In genomic region chr2:191638802-191639172, GRCh38 we compare ENCODE assay signal across 11 cellular contexts. TPM values are rescaled to one million over a fixed set of nuclear protein-coding genes. Genes with fewer than 3 reads are reported as not detected.
DNase-seq lines count a peak whose midpoint lies in the region; ATAC-seq and TF ChIP-seq lines count a peak whose summit lies in the region.
"Had no signal": no experiment of that assay in that cellular context is flagged by ENCODE, and none has a peak within 500 bp of the region (broad histone marks: within the 10 kb centered on the region; RNA-seq: fewer than 3 reads in every experiment).

No MANE protein-coding gene starts in this region.

- DNase-seq in stimulated activated naive CD8-positive, alpha-beta T cell treated with anti-CD3 and anti-CD28 coated beads, Interleukin-15, amount 100 ng/mL, for 72 hours = no peak
- DNase-seq in stimulated activated naive CD8-positive, alpha-beta T cell treated with anti-CD3 and anti-CD28 coated beads, Interleukin-15, Interleukin-2, amounts not matched to agents 100 U/mL and 50 U/mL, for 24 hours = no peak
- DNase-seq in esophagus squamous epithelium (lab: John Stamatoyannopoulos, UW) = no peak
- DNase-seq in DMS 273 (lab: John Stamatoyannopoulos, UW; ENCODE audit: unreplicated experiment) = no peak
- no peak for DNase-seq in NCI-H2196 treated with DMSO at 0.1 percent for 48 hours (lab: John Stamatoyannopoulos, UW; ENCODE audit: unreplicated experiment)
- no peak for DNase-seq in COLO668 (lab: John Stamatoyannopoulos, UW; ENCODE audit: unreplicated experiment)
- no peak for DNase-seq in NCI-H226
- DNase-seq: SW 1271 had no signal

- H3K36me3 ChIP-seq in Loucy (ENCODE audit: insufficient read depth, low read length) (no peaks in the 10 kb centered on the region), esophagus squamous epithelium (no peaks in the 10 kb centered on the region)
- H3K36me3 ChIP-seq: BLaER1, breast epithelium had no signal

- H3K27me3 Mint-ChIP-seq in stimulated activated naive CD8-positive, alpha-beta T cell treated with anti-CD3 and anti-CD28 coated beads, Interleukin-15, amount 100 ng/mL, for 72 hours = no peaks in the 10 kb centered on the region

- H3K4me2 ChIP-seq in Loucy (ENCODE audit: low read depth, low read length, poor library complexity, severe bottlenecking) = peak overlapping the region; percentile 47
- H3K4me2 ChIP-seq: BLaER1 had no signal

- no peaks in the 10 kb centered on the region for H3K79me2 ChIP-seq in Loucy (ENCODE audit: insufficient read depth, low read length)

- H3K4me3 ChIP-seq in Loucy (ENCODE audit: low read length, poor library complexity, severe bottlenecking) (no peak overlapping the region), esophagus squamous epithelium (no peak overlapping the region)
- H3K4me3 ChIP-seq: BLaER1, breast epithelium had no signal

- no peak overlapping the region for H3K27ac Mint-ChIP-seq in stimulated activated naive CD8-positive, alpha-beta T cell treated with anti-CD3 and anti-CD28 coated beads, Interleukin-15, amount 100 ng/mL, for 72 hours

- H3K9me2 ChIP-seq in Loucy (replicated peaks; ENCODE audit: low read depth, low read length) = no peaks in the 10 kb centered on the region

- no peak overlapping the region for H3K9ac ChIP-seq in Loucy (ENCODE audit: low read depth, low read length, poor library complexity, severe bottlenecking)
- H3K9ac ChIP-seq: BLaER1 had no signal

- no peak for TF ChIP-seq POLR2A in esophagus squamous epithelium (IDR thresholded peaks at IDR 0.05)

- peak overlapping the region; percentile 41 to 78 (median 56) for H3K27ac ChIP-seq in esophagus squamous epithelium
- H3K27ac ChIP-seq: BLaER1 had no signal

- no peaks in the 10 kb centered on the region for H4K20me1 ChIP-seq in Loucy (ENCODE audit: insufficient read depth, low read length, poor library complexity, severe bottlenecking)
- H4K20me1 ChIP-seq: BLaER1 had no signal

- no peaks in the 10 kb centered on the region for H3K9me3 ChIP-seq in Loucy (ENCODE audit: insufficient read depth, low read depth, low read length)
- H3K9me3 ChIP-seq in esophagus squamous epithelium = no peaks in the 10 kb centered on the region
- H3K9me3 ChIP-seq: BLaER1, breast epithelium had no signal

- TF ChIP-seq CTCF in Loucy (conservative IDR thresholded peaks at IDR 0.05; ENCODE audit: low read length) = no peak
- no peak for TF ChIP-seq CTCF in esophagus squamous epithelium (IDR thresholded peaks at IDR 0.05)

- H3K4me1 ChIP-seq in Loucy (ENCODE audit: insufficient read depth, low read length, poor library complexity, severe bottlenecking) (peaks cover 48% of the 10 kb centered on the region), esophagus squamous epithelium (peaks cover 16 to 24% (median 21%) of the 10 kb centered on the region in 3 donors)
- H3K4me1 ChIP-seq: BLaER1, breast epithelium had no signal

- H2AFZ ChIP-seq in Loucy (ENCODE audit: low read length) = peak overlapping the region; percentile 70

- peak; percentile 34 for ATAC-seq in stimulated activated naive CD8-positive, alpha-beta T cell treated with anti-CD3 and anti-CD28 coated beads, Interleukin-15, amount 100 ng/mL, for 72 hours
- no peak for ATAC-seq in stimulated activated naive CD8-positive, alpha-beta T cell treated with anti-CD3 and anti-CD28 coated beads, Interleukin-15, Interleukin-2, amounts not matched to agents 100 U/mL and 50 U/mL, for 24 hours

- peaks cover 61% of the 10 kb centered on the region for H3K4me1 Mint-ChIP-seq in stimulated activated naive CD8-positive, alpha-beta T cell treated with anti-CD3 and anti-CD28 coated beads, Interleukin-15, amount 100 ng/mL, for 72 hours

- intact Hi-C loops in esophagus squamous epithelium (cut with DNase I) = no loop called here

- H3K27me3 ChIP-seq in Loucy (ENCODE audit: insufficient read depth, low read length, poor library complexity, severe bottlenecking) = no peaks in the 10 kb centered on the region
- no peaks in the 10 kb centered on the region for H3K27me3 ChIP-seq in esophagus squamous epithelium
- H3K27me3 ChIP-seq: BLaER1, breast epithelium had no signal

- H3K9me3 Mint-ChIP-seq in stimulated activated naive CD8-positive, alpha-beta T cell treated with anti-CD3 and anti-CD28 coated beads, Interleukin-15, amount 100 ng/mL, for 72 hours = no peaks in the 10 kb centered on the region

- no peaks in the 10 kb centered on the region for H3F3A ChIP-seq in Loucy (ENCODE audit: low read depth)

- 74 to 95% methylated on average over 1 of the region's 1 CpG for WGBS in esophagus squamous epithelium, 2 donors

- peak overlapping the region in 1 of 2 donors; percentile 29 for H3K4me3 Mint-ChIP-seq in stimulated activated naive CD8-positive, alpha-beta T cell treated with anti-CD3 and anti-CD28 coated beads, Interleukin-15, amount 100 ng/mL, for 72 hours

RNA-seq across cellular contexts. Expression of gene NABP1, which starts 39.1 kb away (rescaled TPM):
- 10 to 100 TPM; 13.8 to 50.3 (median 23.9) TPM for total RNA-seq in esophagus squamous epithelium
